In genomic region chr7:31883761-31884164, GRCh38 we compare ENCODE assay signal across 9 cellular contexts.
DNase-seq lines count a peak whose midpoint lies in the region; ATAC-seq, FAIRE-seq and TF ChIP-seq lines count a peak whose summit lies in the region.
"Had no signal": no experiment of that assay in that cellular context is flagged by ENCODE, and none has a peak within 500 bp of the region (broad histone marks: within the 10 kb centered on the region; RNA-seq: fewer than 3 reads in every experiment).

No MANE protein-coding gene starts in this region.

- H3K9me3 ChIP-seq in PC-9 (ENCODE audit: insufficient read depth, low read depth): no peaks in the 10 kb centered on the region

- FAIRE-seq in RCC 7860 (lab: Jason Lieb, UNC): no peak

- H3K9me3 Mint-ChIP-seq in glutamatergic neuron (ENCODE audit: unreplicated experiment): no peaks in the 10 kb centered on the region

- no peaks in the 10 kb centered on the region for H3K4me1 Mint-ChIP-seq in glutamatergic neuron (ENCODE audit: low read depth, unreplicated experiment)
- H3K4me1 Mint-ChIP-seq: IgD-negative memory B cell had no signal

- no peaks in the 10 kb centered on the region for H4K20me1 ChIP-seq in PC-9 (ENCODE audit: insufficient read depth)

- DNase-seq in GM12865 (ENCODE audit: low read depth) (peak; percentile 64), RCC 7860 (ENCODE audit: low spot score) (peak; percentile 50), left cardiac atrium (no peak), glutamatergic neuron (no peak), PC-9 (no peak)
- no peak for DNase-seq in activated CD8-positive, alpha-beta memory T cell treated with anti-CD3 and anti-CD28 coated beads for 24 hours
- no peak for DNase-seq in activated CD4-positive, CD25-positive, alpha-beta regulatory T cell treated with anti-CD3 and anti-CD28 coated beads, Interleukin-2, amount 50 U/mL, for 72 hours

- no peak overlapping the region for H3K4me3 ChIP-seq in GM12865 (ENCODE audit: low read depth, low read length)
- no peak overlapping the region for H3K4me3 ChIP-seq in PC-9

- no peak overlapping the region for H3K4me3 Mint-ChIP-seq in glutamatergic neuron (ENCODE audit: unreplicated experiment)
- H3K4me3 Mint-ChIP-seq: IgD-negative memory B cell had no signal

- CTCF ChIA-PET in PC-9 (lab: Charles Lee): no interaction called here

- no peaks in the 10 kb centered on the region for H3K4me1 ChIP-seq in PC-9 (replicated peaks; ENCODE audit: insufficient read depth)

- no peaks in the 10 kb centered on the region for H3K27me3 Mint-ChIP-seq in glutamatergic neuron (ENCODE audit: unreplicated experiment)
- H3K27me3 Mint-ChIP-seq: IgD-negative memory B cell had no signal

- BruUV-seq in PC-9 (replicated peaks; lab: Mats Ljungman, UMichigan): no TSS peak

- H3F3A ChIP-seq in PC-9 (ENCODE audit: insufficient read depth, low read depth): no peaks in the 10 kb centered on the region

- no peak overlapping the region for H2AFZ ChIP-seq in PC-9

- POLR2A ChIA-PET in PC-9 (lab: Charles Lee; ENCODE audit: unreplicated experiment): no interaction called here

- H3K36me3 ChIP-seq in PC-9 (ENCODE audit: low read depth): no peaks in the 10 kb centered on the region

- H3K9me2 ChIP-seq in PC-9 (ENCODE audit: insufficient read depth): no peaks in the 10 kb centered on the region

- H3K27ac ChIP-seq in PC-9: no peak overlapping the region

- H3K27ac Mint-ChIP-seq in glutamatergic neuron (ENCODE audit: unreplicated experiment): no peak overlapping the region
- H3K27ac Mint-ChIP-seq: IgD-negative memory B cell had no signal

- H3K27me3 ChIP-seq in PC-9 (ENCODE audit: insufficient read depth, low read depth): no peaks in the 10 kb centered on the region

- TF ChIP-seq CTCF in GM12865 (IDR thresholded peaks at IDR 0.05; ENCODE audit: insufficient read depth, low read depth, low read length, missing control alignments) (no peak), glutamatergic neuron (IDR thresholded peaks at IDR 0.05; ENCODE audit: partially characterized antibody, unreplicated experiment) (no peak), PC-9 (conservative IDR thresholded peaks at IDR 0.05) (no peak)

- no peak overlapping the region for H3K4me2 ChIP-seq in PC-9

- peak; percentile 93 for ATAC-seq in HG02588 (IDR thresholded peaks at IDR 0.05; ENCODE audit: unreplicated experiment)
- ATAC-seq in left cardiac atrium: peak; percentile 51 to 65

- intact Hi-C loops in left cardiac atrium (cut with DNase I): loop anchor here in 1 of 2 donors (10.0 kb wide), 1 partner anchor 161 kb away; no protein-coding TSS in a partner anchor
- intact Hi-C loops in PC-9 (cut with micrococcal nuclease; ENCODE audit: unreplicated experiment): no loop called here

- H3K36me3 Mint-ChIP-seq in glutamatergic neuron (ENCODE audit: unreplicated experiment): peaks cover 11% of the 10 kb centered on the region
- H3K36me3 Mint-ChIP-seq: IgD-negative memory B cell had no signal

- no peaks in the 10 kb centered on the region for H3K79me2 ChIP-seq in PC-9 (ENCODE audit: low read depth)

Comparison
In these comparisons a context has a peak if more than half of its experiments do, and no peak if none do; other contexts are left out.
1. DNase-seq: peak in GM12865 (single experiment) and RCC 7860 (single experiment); none in left cardiac atrium (single experiment), glutamatergic neuron (single experiment), activated CD8-positive, alpha-beta memory T cell treated with anti-CD3 and anti-CD28 coated beads for 24 hours (single experiment), activated CD4-positive, CD25-positive, alpha-beta regulatory T cell treated with anti-CD3 and anti-CD28 coated beads, Interleukin-2, amount 50 U/mL, for 72 hours (single experiment) and PC-9 (0 of 2).